ENCODE assay signal across 7 cellular contexts in genomic region chrX:149631293-149632165, GRCh38. TPM values are rescaled to one million over a fixed set of nuclear protein-coding genes. Genes with fewer than 3 reads are reported as not detected.
DNase-seq lines count a peak whose midpoint lies in the region; ATAC-seq and TF ChIP-seq lines count a peak whose summit lies in the region.

TSS of gene TMEM185A (minus strand) at chrX:149631792. CDS start at chrX:149631580, 212 bp downstream.

- intact Hi-C loops in breast epithelium (cut with DNase I; ENCODE audit: low total_unique reads) = no loop called here

- H3K27ac ChIP-seq in VCaP (peak within 1 kb of the TSS; percentile 74), breast epithelium (peak within 1 kb of the TSS; percentile 5 to 71)

- peak; percentile 91 for ATAC-seq in HG02885 (IDR thresholded peaks at IDR 0.05; ENCODE audit: poor library complexity, unreplicated experiment)

- peak within 1 kb of the TSS; percentile 66 to 75 (median 72) for H3K4me3 ChIP-seq in breast epithelium

- no peak for TF ChIP-seq CTCF in VCaP (conservative IDR thresholded peaks at IDR 0.05)
- TF ChIP-seq CTCF in breast epithelium (IDR thresholded peaks at IDR 0.05) = no peak

- peak; percentile 48 for TF ChIP-seq POLR2A in GM18526 (IDR thresholded peaks at IDR 0.05; ENCODE audit: extremely low read depth, insufficient read length)
- no peak for TF ChIP-seq POLR2A in breast epithelium (IDR thresholded peaks at IDR 0.05)

- H3K36me3 ChIP-seq in breast epithelium = no peaks in the 10 kb centered on the region

- H3K9me3 ChIP-seq in breast epithelium = peaks cover 0 to 2% of the 10 kb centered on the region in 2 donors

- no peaks in the 10 kb centered on the region for H3K4me1 ChIP-seq in breast epithelium

- H3K27me3 ChIP-seq in breast epithelium = peaks cover 0 to 14% of the 10 kb centered on the region in 2 donors

- DNase-seq in NCI-H187 treated with DMSO at 0.1 percent for 48 hours (lab: John Stamatoyannopoulos, UW) (peak; percentile 30), breast epithelium (ENCODE audit: low spot score in 2 of 2) (peak; percentile 23 to 57), inferior parietal cortex (ENCODE audit: extremely low spot score) (peak; percentile 40)
- DNase-seq in stimulated activated CD4-positive, alpha-beta T cell treated with anti-CD3 and anti-CD28 coated beads, Interleukin-12 subunit alpha, Interleukin-12 subunit beta, amount 100 ng/mL, for 4 hours = peak; percentile 70

RNA-seq across cellular contexts. Expression of gene TMEM185A, which starts in this region (rescaled TPM):
- total RNA-seq in breast epithelium = 10 to 100 TPM; 15.7 to 24.5 (median 16.1) TPM

Comparison
In these comparisons a context has a peak if more than half of its experiments do, and no peak if none do; other contexts are left out.
1. Peak in every context shown above with its lines: DNase-seq, ATAC-seq, H3K4me3 ChIP-seq and H3K27ac ChIP-seq.